ENCODE assay signal across 9 cellular contexts in genomic region chr16:14973785-14974322, GRCh38. TPM values are rescaled to one million over a fixed set of nuclear protein-coding genes. Genes with fewer than 3 reads are reported as not detected.
DNase-seq lines count a peak whose midpoint lies in the region; ATAC-seq, FAIRE-seq and TF ChIP-seq lines count a peak whose summit lies in the region.
"Not testable (repeated sequence)": the region's sequence is repeated elsewhere in the genome, so short reads cannot be mapped to it uniquely, and the experiment has no call there.
"Had no signal": no experiment of that assay in that cellular context is flagged by ENCODE, and none has a peak within 500 bp of the region (broad histone marks: within the 10 kb centered on the region; RNA-seq: fewer than 3 reads in every experiment).

No MANE protein-coding gene starts in this region.

- POLR2A ChIA-PET in CD4-positive, alpha-beta T cell (lab: Charles Lee), result not testable (repeated sequence)

- peaks cover 34% of the 10 kb centered on the region for H3K79me2 ChIP-seq in SU-DHL-6 (ENCODE audit: insufficient read depth, low read length)
- peaks cover 32% of the 10 kb centered on the region for H3K79me2 ChIP-seq in keratinocyte (ENCODE audit: control insufficient read depth, insufficient read depth, low read length)
- peaks cover 36% of the 10 kb centered on the region for H3K79me2 ChIP-seq in neural progenitor cell (ENCODE audit: low read depth)

- H3K36me3 ChIP-seq in SU-DHL-6 (ENCODE audit: low read length); keratinocyte (ENCODE audit: control insufficient read depth in 2 of 2, extremely low read depth in 1 of 2, insufficient read depth in 2 of 2, low read length in 2 of 2); neural progenitor cell; stomach: not testable (repeated sequence)

- H3K27ac ChIP-seq in CD4-positive, alpha-beta T cell (ENCODE audit: low read depth, low read length), result peak overlapping the region; percentile 74
- not testable (repeated sequence) for H3K27ac ChIP-seq in SU-DHL-6 (ENCODE audit: low read depth, low read length); neural progenitor cell
- H3K27ac ChIP-seq in keratinocyte (ENCODE audit: control insufficient read depth, insufficient read depth, low read length) (peak overlapping the region; percentile 80), stomach (peak overlapping the region in 4 of 5 donors; percentile 95 to 96 (median 96))

- intact Hi-C loops in CD4-positive, alpha-beta T cell (cut with DNase I, micrococcal nuclease), result loop anchor here in 1 of 2 experiments (10.0 kb wide), 1 partner anchor 81 kb away; the partner anchor contains the start of gene NTAN1
- intact Hi-C loops in stomach (cut with DNase I; ENCODE audit: low total_unique reads), result not testable (repeated sequence)

- H3K9me1 ChIP-seq in keratinocyte (ENCODE audit: control insufficient read depth, extremely low read depth, insufficient read depth, low read length), result not testable (repeated sequence)

- not testable (repeated sequence) for H3K27me3 ChIP-seq in CD4-positive, alpha-beta T cell (ENCODE audit: control insufficient read depth, insufficient read depth, low read length); SU-DHL-6 (ENCODE audit: low read length); keratinocyte (ENCODE audit: control insufficient read depth, extremely low read depth, insufficient read depth, low read length); neural progenitor cell; stomach

- CTCF ChIA-PET in CD4-positive, alpha-beta T cell (lab: Charles Lee), result not testable (repeated sequence)

- H2AFZ ChIP-seq in SU-DHL-6 (ENCODE audit: low read depth, low read length, severe bottlenecking), result peak overlapping the region; percentile 98
- H2AFZ ChIP-seq in keratinocyte (ENCODE audit: control insufficient read depth, low read length), result peak overlapping the region; percentile 86
- H2AFZ ChIP-seq in neural progenitor cell (replicated peaks), result not testable (repeated sequence)

- peaks cover 24% of the 10 kb centered on the region for H3K4me1 Mint-ChIP-seq in CD4-positive, alpha-beta T cell (ENCODE audit: low read depth)
- H3K4me1 Mint-ChIP-seq in IgD-negative memory B cell (peaks cover 18 to 21% (median 20%) of the 10 kb centered on the region in 3 donors), endothelial cell (ENCODE audit: unreplicated experiment) (peaks cover 13% of the 10 kb centered on the region)
- peaks cover 25% of the 10 kb centered on the region for H3K4me1 Mint-ChIP-seq in activated naive CD8-positive, alpha-beta T cell treated with anti-CD3 and anti-CD28 coated beads, Interleukin-2, amount 50 U/mL, for 24 hours
- H3K4me1 Mint-ChIP-seq in neural progenitor cell, result not testable (repeated sequence)

- not testable (repeated sequence) for H4K20me1 ChIP-seq in SU-DHL-6 (ENCODE audit: low read depth, low read length); keratinocyte (ENCODE audit: control insufficient read depth, extremely low read depth, insufficient read depth, low read length)
- H4K20me1 ChIP-seq in neural progenitor cell (ENCODE audit: low read depth), result peaks cover 11% of the 10 kb centered on the region

- not testable (repeated sequence) for TF ChIP-seq CTCF in CD4-positive, alpha-beta T cell (IDR thresholded peaks at IDR 0.05); SU-DHL-6 (IDR thresholded peaks at IDR 0.05; ENCODE audit: insufficient read depth, low read length, poor library complexity, severe bottlenecking); endothelial cell (IDR thresholded peaks at IDR 0.05; ENCODE audit: unreplicated experiment); keratinocyte (optimal IDR thresholded peaks at IDR 0.05 in 1 of 3, IDR thresholded peaks at IDR 0.05 in 1 of 3, conservative IDR thresholded peaks at IDR 0.05 in 1 of 3; ENCODE audit: extremely low read depth in 1 of 3, insufficient read depth in 2 of 3, low read length in 3 of 3); neural progenitor cell (IDR thresholded peaks at IDR 0.05); stomach (IDR thresholded peaks at IDR 0.05)

- H3K4me2 ChIP-seq in SU-DHL-6 (ENCODE audit: low read depth, low read length, poor library complexity, severe bottlenecking), result peak overlapping the region; percentile 92
- peak overlapping the region; percentile 81 for H3K4me2 ChIP-seq in keratinocyte (ENCODE audit: control insufficient read depth, extremely low read depth, insufficient read depth, low read depth, low read length)
- peak overlapping the region; percentile 78 for H3K4me2 ChIP-seq in neural progenitor cell

- H3K4me3 ChIP-seq in SU-DHL-6 (ENCODE audit: insufficient read depth, low read length, poor library complexity, severe bottlenecking) (peak overlapping the region; percentile 54), keratinocyte (ENCODE audit: control insufficient read depth in 2 of 3, extremely low read depth in 1 of 3, insufficient read depth in 2 of 3, low read depth in 1 of 3, low read length in 3 of 3) (peak overlapping the region; percentile 83 to 96 (median 86)), neural progenitor cell (peak overlapping the region; percentile 72), stomach (peak overlapping the region; percentile 66 to 87 (median 78))

- TF ChIP-seq POLR2A in stomach (IDR thresholded peaks at IDR 0.05), result not testable (repeated sequence)

- not testable (repeated sequence) for H3F3A ChIP-seq in SU-DHL-6 (ENCODE audit: insufficient read depth); neural progenitor cell (ENCODE audit: low read depth)

- dilution Hi-C loops in keratinocyte (cut with MboI; ENCODE audit: extremely low pct_ligation_motif_present, low sequenced_read_pairs), result not testable (repeated sequence)

- not testable (repeated sequence) for H3K9me2 ChIP-seq in SU-DHL-6 (replicated peaks; ENCODE audit: insufficient read depth, low read length)

- H3K36me3 Mint-ChIP-seq in CD4-positive, alpha-beta T cell (ENCODE audit: low read depth); IgD-negative memory B cell; activated naive CD8-positive, alpha-beta T cell treated with anti-CD3 and anti-CD28 coated beads, Interleukin-2, amount 50 U/mL, for 24 hours (ENCODE audit: low read depth); endothelial cell (ENCODE audit: low read depth, unreplicated experiment); neural progenitor cell: not testable (repeated sequence)

- not testable (repeated sequence) for DNase-seq in CD4-positive, alpha-beta T cell; activated naive CD8-positive, alpha-beta T cell treated with anti-CD3 and anti-CD28 coated beads, Interleukin-2, amount 50 U/mL, for 24 hours; endothelial cell (ENCODE audit: low spot score); keratinocyte (ENCODE audit: low read depth, low spot score); neural progenitor cell (ENCODE audit: low spot score); stomach

- H3K4me3 Mint-ChIP-seq in CD4-positive, alpha-beta T cell, result peak overlapping the region; percentile 93
- H3K4me3 Mint-ChIP-seq in IgD-negative memory B cell (peak overlapping the region; percentile 16 to 98 (median 64)), endothelial cell (ENCODE audit: unreplicated experiment) (peak overlapping the region; percentile 83), neural progenitor cell (peak overlapping the region; percentile 95)
- H3K4me3 Mint-ChIP-seq in activated naive CD8-positive, alpha-beta T cell treated with anti-CD3 and anti-CD28 coated beads, Interleukin-2, amount 50 U/mL, for 24 hours, result peak overlapping the region; percentile 61

- H3K4me1 ChIP-seq in keratinocyte (ENCODE audit: control insufficient read depth, extremely low read depth, insufficient read depth, low read length), result peaks cover 13% of the 10 kb centered on the region
- not testable (repeated sequence) for H3K4me1 ChIP-seq in neural progenitor cell
- H3K4me1 ChIP-seq in stomach, result peaks cover 17 to 42% (median 22%) of the 10 kb centered on the region in 4 donors

- FAIRE-seq in keratinocyte (lab: Jason Lieb, UNC), result not testable (repeated sequence)

- peak overlapping the region; percentile 87 for H3K27ac Mint-ChIP-seq in CD4-positive, alpha-beta T cell
- peak overlapping the region in 1 of 3 donors; percentile 68 for H3K27ac Mint-ChIP-seq in IgD-negative memory B cell
- H3K27ac Mint-ChIP-seq in activated naive CD8-positive, alpha-beta T cell treated with anti-CD3 and anti-CD28 coated beads, Interleukin-2, amount 50 U/mL, for 24 hours, result peak overlapping the region; percentile 46
- H3K27ac Mint-ChIP-seq in endothelial cell (ENCODE audit: unreplicated experiment); neural progenitor cell: not testable (repeated sequence)

- H3K9ac ChIP-seq in SU-DHL-6 (ENCODE audit: low read length) (peak overlapping the region; percentile 62), keratinocyte (ENCODE audit: control insufficient read depth, extremely low read depth, insufficient read depth, low read length) (peak overlapping the region; percentile 88)
- not testable (repeated sequence) for H3K9ac ChIP-seq in neural progenitor cell

- TF ChIP-seq EP300 in stomach (IDR thresholded peaks at IDR 0.05), result not testable (repeated sequence)

- not testable (repeated sequence) for H3K9me3 ChIP-seq in CD4-positive, alpha-beta T cell (ENCODE audit: control insufficient read depth, low read length); SU-DHL-6 (ENCODE audit: insufficient read depth, low read length); keratinocyte (ENCODE audit: control insufficient read depth, low read depth, low read length); neural progenitor cell (ENCODE audit: low read depth); stomach

- not testable (repeated sequence) for H3K9me3 Mint-ChIP-seq in CD4-positive, alpha-beta T cell; IgD-negative memory B cell; activated naive CD8-positive, alpha-beta T cell treated with anti-CD3 and anti-CD28 coated beads, Interleukin-2, amount 50 U/mL, for 24 hours; endothelial cell (ENCODE audit: unreplicated experiment); neural progenitor cell

- H3K27me3 Mint-ChIP-seq in CD4-positive, alpha-beta T cell; IgD-negative memory B cell; activated naive CD8-positive, alpha-beta T cell treated with anti-CD3 and anti-CD28 coated beads, Interleukin-2, amount 50 U/mL, for 24 hours; endothelial cell (ENCODE audit: unreplicated experiment); neural progenitor cell (ENCODE audit: insufficient read depth, low read depth): not testable (repeated sequence)

- WGBS in stomach, 5 donors, result 39 to 56% (median 44%) methylated on average over 12 to 14 of the region's 14 CpGs

- ATAC-seq in CD4-positive, alpha-beta T cell (ENCODE audit: poor library complexity); activated naive CD8-positive, alpha-beta T cell treated with anti-CD3 and anti-CD28 coated beads, Interleukin-2, amount 50 U/mL, for 24 hours: not testable (repeated sequence)

RNA-seq across cellular contexts. Expression of gene PDXDC1, which starts 1.0 kb away (rescaled TPM):
- total RNA-seq in CD4-positive, alpha-beta T cell, result 10 to 100 TPM; 64.0 to 75.0 TPM
- polyA plus RNA-seq in IgD-negative memory B cell (31.7 TPM), keratinocyte (57.9 to 70.7 TPM (median 67.0 TPM) in 3 replicates), stomach (10 to 100 TPM; 35.1 to 62.8 (median 53.0) TPM)
- total RNA-seq in endothelial cell (ENCODE audit: unreplicated experiment) (54.8 TPM), neural progenitor cell (ENCODE audit: low replicate concordance) (68.8 and 69.1 TPM in 2 replicates), stomach (100 to 1,000 TPM in 2 of 5 donors, 10 to 100 TPM in 3; 70.6 to 126 (median 97.5) TPM)
- 100 TPM for polyA plus RNA-seq in keratinocyte (2011; ENCODE audit: low read depth)
- polyA plus RNA-seq in keratinocyte (2011; cell fraction: cytosol; rRNA removed), result 40.9 and 71.4 TPM in 2 replicates
- polyA plus RNA-seq in keratinocyte (2011; cell fraction: nucleus; rRNA removed), result 120 and 128 TPM in 2 replicates
- 37.7 and 57.3 TPM in 2 replicates for polyA plus RNA-seq in keratinocyte (2012; ENCODE audit: low replicate concordance)
- polyA minus RNA-seq in keratinocyte, result 75.7 to 104 TPM (median 84.8 TPM) in 3 replicates
- polyA minus RNA-seq in keratinocyte (2011; cell fraction: cytosol; rRNA and poly(A)+ RNA removed), result 54.7 TPM
- polyA minus RNA-seq in keratinocyte (2011; cell fraction: nucleus; rRNA and poly(A)+ RNA removed), result 37.6 and 88.2 TPM in 2 replicates

RNA-seq across cellular contexts. Expression of gene NPIPA1, which starts 36.6 kb away (rescaled TPM):
- total RNA-seq in CD4-positive, alpha-beta T cell, result 100 to 1,000 TPM; 103 to 105 TPM
- polyA plus RNA-seq in IgD-negative memory B cell (3.3 TPM), keratinocyte (37.2 to 46.0 TPM (median 41.6 TPM) in 3 replicates), stomach (100 to 1,000 TPM in 1 of 3 donors, 10 to 100 TPM in 2; 33.9 to 114 (median 43.1) TPM)
- total RNA-seq in endothelial cell (ENCODE audit: unreplicated experiment) (103 TPM), neural progenitor cell (ENCODE audit: low replicate concordance) (66.7 and 75.0 TPM in 2 replicates), stomach (100 to 1,000 TPM in 2 of 5 donors, 10 to 100 TPM in 3; 64.5 to 182 (median 78.8) TPM)
- 21.1 TPM for polyA plus RNA-seq in keratinocyte (2011; ENCODE audit: low read depth)
- 21.4 and 23.1 TPM in 2 replicates for polyA plus RNA-seq in keratinocyte (2011; cell fraction: cytosol; rRNA removed)
- polyA plus RNA-seq in keratinocyte (2011; cell fraction: nucleus; rRNA removed), result 175 and 195 TPM in 2 replicates
- 35.5 and 58.8 TPM in 2 replicates for polyA plus RNA-seq in keratinocyte (2012; ENCODE audit: low replicate concordance)
- 14.6 to 33.8 TPM (median 17.6 TPM) in 3 replicates for polyA minus RNA-seq in keratinocyte
- polyA minus RNA-seq in keratinocyte (2011; cell fraction: cytosol; rRNA and poly(A)+ RNA removed), result 18.4 TPM
- 46.1 and 54.2 TPM in 2 replicates for polyA minus RNA-seq in keratinocyte (2011; cell fraction: nucleus; rRNA and poly(A)+ RNA removed)
- polyA plus RNA-seq: CD14-positive monocyte had no signal
